8 cellular contexts compared by ENCODE assay signal in the genomic region with DNA sequence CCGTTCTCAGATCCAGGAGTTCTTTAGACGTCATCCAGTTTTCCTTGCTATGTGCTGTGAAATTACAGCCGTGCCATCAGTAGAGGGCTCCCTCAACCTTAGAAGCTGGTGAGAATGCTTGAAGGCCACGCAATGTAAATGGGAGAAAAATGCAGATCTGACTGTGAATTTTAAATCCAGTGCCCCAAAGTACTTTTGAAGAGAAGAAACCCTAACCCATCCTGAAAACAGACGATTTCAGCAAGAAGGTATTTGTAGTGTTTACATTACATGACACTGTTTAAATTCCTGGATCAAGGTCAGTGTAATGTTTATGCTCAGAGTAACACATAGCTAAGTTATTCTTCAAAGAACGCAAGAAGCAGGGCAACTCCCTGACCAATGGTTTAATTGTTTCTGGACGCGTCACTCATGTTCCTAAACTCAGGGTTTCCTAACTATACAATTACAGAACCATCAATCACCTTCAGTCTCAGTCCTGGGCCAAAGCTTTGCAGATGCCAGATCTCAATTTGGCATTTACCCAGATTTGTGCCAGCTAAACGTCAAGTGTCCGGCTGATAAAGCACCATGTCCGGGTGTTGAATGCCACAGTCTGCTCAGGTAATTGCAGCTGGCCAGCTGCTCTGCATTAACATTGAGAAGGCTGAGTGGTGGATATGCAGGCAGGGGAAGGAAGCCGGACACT. TPM values are rescaled to one million over a fixed set of nuclear protein-coding genes. Genes with fewer than 3 reads are reported as not detected.
DNase-seq lines count a peak whose midpoint lies in the region; ATAC-seq and TF ChIP-seq lines count a peak whose summit lies in the region.

No MANE protein-coding gene starts in this region.

- no peaks in the 10 kb centered on the region for H3K9me3 ChIP-seq in neural progenitor cell (ENCODE audit: low read depth)

- no peaks in the 10 kb centered on the region for H3K36me3 ChIP-seq in neural progenitor cell

- H3K36me3 Mint-ChIP-seq in neural progenitor cell = no peaks in the 10 kb centered on the region
- H3K36me3 Mint-ChIP-seq in activated naive CD4-positive, alpha-beta T cell treated with anti-CD3 and anti-CD28 coated beads, Interleukin-2, amount 50 U/mL, for 72 hours = no peaks in the 10 kb centered on the region

- H3K27ac ChIP-seq in neural progenitor cell = no peak overlapping the region

- no peaks in the 10 kb centered on the region for H4K20me1 ChIP-seq in neural progenitor cell (ENCODE audit: low read depth)

- ATAC-seq in HG02763 (IDR thresholded peaks at IDR 0.05; ENCODE audit: unreplicated experiment) = no peak
- no peak for ATAC-seq in activated naive CD4-positive, alpha-beta T cell treated with anti-CD3 and anti-CD28 coated beads, Interleukin-2, amount 50 U/mL, for 72 hours

- no peaks in the 10 kb centered on the region for H3K79me2 ChIP-seq in neural progenitor cell (ENCODE audit: low read depth)

- peaks cover 2% of the 10 kb centered on the region for H3K9me3 Mint-ChIP-seq in neural progenitor cell
- H3K9me3 Mint-ChIP-seq in activated naive CD4-positive, alpha-beta T cell treated with anti-CD3 and anti-CD28 coated beads, Interleukin-2, amount 50 U/mL, for 72 hours = no peaks in the 10 kb centered on the region

- H3K27me3 Mint-ChIP-seq in neural progenitor cell (ENCODE audit: insufficient read depth, low read depth) = peaks cover 13% of the 10 kb centered on the region

- H3K27ac Mint-ChIP-seq in neural progenitor cell = no peak overlapping the region
- H3K27ac Mint-ChIP-seq in activated naive CD4-positive, alpha-beta T cell treated with anti-CD3 and anti-CD28 coated beads, Interleukin-2, amount 50 U/mL, for 72 hours = peak overlapping the region in 1 of 2 donors; percentile 75

- no peaks in the 10 kb centered on the region for H3K27me3 ChIP-seq in neural progenitor cell

- H3K4me1 Mint-ChIP-seq in neural progenitor cell = peaks cover 41% of the 10 kb centered on the region

- H3K4me1 ChIP-seq in neural progenitor cell = peaks cover 6% of the 10 kb centered on the region

- H2AFZ ChIP-seq in neural progenitor cell (replicated peaks) = no peak overlapping the region

- H3K9ac ChIP-seq in neural progenitor cell = no peak overlapping the region

- TF ChIP-seq CTCF in neural progenitor cell (IDR thresholded peaks at IDR 0.05) = peak; percentile 29

- H3K4me3 Mint-ChIP-seq in neural progenitor cell = no peak overlapping the region

- no peak overlapping the region for H3K4me2 ChIP-seq in neural progenitor cell

- H3K4me3 ChIP-seq in neural progenitor cell = no peak overlapping the region

- DNase-seq in ELF-1 (ENCODE audit: low read depth, low spot score) (peak; percentile 21), NCI-H526 treated with DMSO at 0.1 percent for 48 hours (lab: John Stamatoyannopoulos, UW) (peak; percentile 39), epidermal melanocyte (ENCODE audit: insufficient read length, low spot score) (peak; percentile 54), neural progenitor cell (ENCODE audit: low spot score) (no peak), NCI-H146 (lab: John Stamatoyannopoulos, UW) (no peak), cortex of kidney (lab: John Stamatoyannopoulos, UW) (no peak)
- no peak for DNase-seq in activated naive CD4-positive, alpha-beta T cell treated with anti-CD3 and anti-CD28 coated beads, Interleukin-2, amount 50 U/mL, for 72 hours (ENCODE audit: low spot score in 2 of 2)

- no peaks in the 10 kb centered on the region for H3F3A ChIP-seq in neural progenitor cell (ENCODE audit: low read depth)

RNA-seq across cellular contexts. Expression of a gene that starts 38.2 kb away (rescaled TPM):
- total RNA-seq in neural progenitor cell (ENCODE audit: low replicate concordance) = not detected in 2 replicates
- not detected for total RNA-seq in activated naive CD4-positive, alpha-beta T cell treated with anti-CD3 and anti-CD28 coated beads, Interleukin-2, amount 50 U/mL, for 72 hours

RNA-seq across cellular contexts. Expression of a gene that starts 58.2 kb away (rescaled TPM):
- 0.09 and 0.25 TPM in 2 replicates for total RNA-seq in neural progenitor cell (ENCODE audit: low replicate concordance)
- total RNA-seq in activated naive CD4-positive, alpha-beta T cell treated with anti-CD3 and anti-CD28 coated beads, Interleukin-2, amount 50 U/mL, for 72 hours = not detected

Comparison
In these comparisons a context has a peak if more than half of its experiments do, and no peak if none do; other contexts are left out.
1. DNase-seq: peak in ELF-1 (single experiment), NCI-H526 treated with DMSO at 0.1 percent for 48 hours (single experiment) and epidermal melanocyte (single experiment); none in neural progenitor cell (single experiment), NCI-H146 (single experiment), activated naive CD4-positive, alpha-beta T cell treated with anti-CD3 and anti-CD28 coated beads, Interleukin-2, amount 50 U/mL, for 72 hours (0 of 2) and cortex of kidney (single experiment).